26 cellular contexts compared by ENCODE assay signal in genomic region chr4:172095161-172095560, GRCh38.
DNase-seq lines count a peak whose midpoint lies in the region; ATAC-seq, FAIRE-seq and TF ChIP-seq lines count a peak whose summit lies in the region.
"Had no signal": no experiment of that assay in that cellular context is flagged by ENCODE, and none has a peak within 500 bp of the region (broad histone marks: within the 10 kb centered on the region; RNA-seq: fewer than 3 reads in every experiment).

No MANE protein-coding gene starts in this region.

- no peak overlapping the region for H3K23ac ChIP-seq in H1 (ENCODE audit: insufficient read length)

- H4K5ac ChIP-seq in H1 (ENCODE audit: insufficient read length, low read depth, low read length): no peak overlapping the region

- H3K23me2 ChIP-seq in H1 (ENCODE audit: low read depth, low read length): no peaks in the 10 kb centered on the region

- no peaks in the 10 kb centered on the region for H3K27me3 ChIP-seq in H1 (replicated peaks in 1 of 4; ENCODE audit: control insufficient read depth in 3 of 4, extremely low read depth in 1 of 4, insufficient read depth in 3 of 4, low read length in 3 of 4)
- no peaks in the 10 kb centered on the region for H3K27me3 ChIP-seq in hepatocyte
- H3K27me3 ChIP-seq: MG63, ovary, tibial nerve had no signal

- no peak overlapping the region for H2BK120ac ChIP-seq in H1 (replicated peaks; ENCODE audit: low read depth, low read length)

- H3K4ac ChIP-seq in H1 (replicated peaks; ENCODE audit: insufficient read length, low read depth, low read length): no peak overlapping the region

- POLR2A ChIA-PET in H1 (lab: Charles Lee; ENCODE audit: partially characterized antibody): interaction anchor here (0.6 kb wide), 1 partner anchor 147 kb away, joined by 3 read pairs; no protein-coding TSS in a partner anchor

- H3K27ac ChIP-seq in H1 (ENCODE audit: low read depth, low read length) (no peak overlapping the region), hepatocyte (no peak overlapping the region)
- H3K27ac ChIP-seq: coronary artery, epithelial cell of prostate, KMS-11, ovary, tibial nerve had no signal

- no peaks in the 10 kb centered on the region for H3K79me1 ChIP-seq in H1 (ENCODE audit: low read depth, low read length)

- peak; percentile 61 for DNase-seq in DMS153 treated with DMSO at 0.1 percent for 48 hours (lab: John Stamatoyannopoulos, UW; ENCODE audit: unreplicated experiment)
- peak; percentile 85 for DNase-seq in NCI-H146 (lab: John Stamatoyannopoulos, UW)
- peak; percentile 94 for DNase-seq in NCI-H748 (lab: John Stamatoyannopoulos, UW; ENCODE audit: unreplicated experiment)
- DNase-seq in H1 (ENCODE audit: low read depth in 1 of 2, low spot score in 2 of 2): no peak
- no peak for DNase-seq in hepatocyte (ENCODE audit: low spot score)
- no peak for DNase-seq in immature natural killer cell
- DNase-seq: activated CD4-positive, alpha-beta T cell treated with anti-CD3 and anti-CD28 coated beads, Interleukin-2, amount 10 ng/mL, durations not matched to agents 7 days and 5 days; activated gamma-delta T cell; activated naive CD8-positive, alpha-beta T cell treated with anti-CD3 and anti-CD28 coated beads for 36 hours; activated T-cell treated with anti-CD3 and anti-CD28 coated beads, Interleukin-2, amount 50 U/mL, for 24 hours; Caco-2; effector CD8-positive, alpha-beta T cell; H9; MG63; NCI-H82; nephron progenitor cell; ovary; RPMI8226; stimulated activated CD4-positive, alpha-beta T cell treated with anti-CD3 and anti-CD28 coated beads, Interleukin-15, amount 100 ng/mL, for 24 hours had no signal

- no peak overlapping the region for H3K27ac Mint-ChIP-seq in immature natural killer cell
- H3K27ac Mint-ChIP-seq: activated CD4-positive, alpha-beta T cell treated with anti-CD3 and anti-CD28 coated beads, Interleukin-2, amount 10 ng/mL, durations not matched to agents 7 days and 5 days; activated naive CD8-positive, alpha-beta T cell treated with anti-CD3 and anti-CD28 coated beads for 36 hours; activated T-cell treated with anti-CD3 and anti-CD28 coated beads, Interleukin-2, amount 50 U/mL, for 24 hours; nephron progenitor cell; stimulated activated effector memory CD8-positive, alpha-beta T cell treated with anti-CD3 and anti-CD28 coated beads, Interleukin-12 subunit alpha, Interleukin-12 subunit beta, amount 100 ng/mL, for 72 hours had no signal

- no peak for FAIRE-seq in H1 (lab: Jason Lieb, UNC)
- FAIRE-seq: GM19239 had no signal

- peak overlapping the region; percentile 89 for H2AFZ ChIP-seq in H1 (ENCODE audit: low read length)
- H2AFZ ChIP-seq in hepatocyte: no peak overlapping the region

- no peak overlapping the region for H2BK5ac ChIP-seq in H1 (ENCODE audit: low read depth, low read length)

- H3K4me1 ChIP-seq in H1 (replicated peaks in 1 of 4; ENCODE audit: control insufficient read depth in 3 of 4, insufficient read depth in 4 of 4, low read length in 3 of 4) (0 out of 7 replicates have a peak, but pooled peaks cover 0 to 1% (median 0%) of the 10 kb centered on the region in 4 experiments), hepatocyte (ENCODE audit: insufficient read depth) (no peaks in the 10 kb centered on the region)
- H3K4me1 ChIP-seq: Caco-2 had no signal

- H3K79me2 ChIP-seq in H1 (ENCODE audit: control insufficient read depth in 1 of 2, insufficient read depth in 2 of 2, low read length in 2 of 2): no peaks in the 10 kb centered on the region
- no peaks in the 10 kb centered on the region for H3K79me2 ChIP-seq in hepatocyte

- no peak for TF ChIP-seq POLR2A in H1 (IDR thresholded peaks at IDR 0.05; ENCODE audit: control extremely low read depth in 1 of 2, low read depth in 2 of 2, low read length in 2 of 2)

- H3K56ac ChIP-seq in H1 (replicated peaks; ENCODE audit: insufficient read length, low read depth, low read length): no peak overlapping the region

- H3K4me3 ChIP-seq in H1 (ENCODE audit: extremely low read depth in 1 of 4, insufficient read depth in 2 of 4, low read depth in 3 of 4, low read length in 4 of 4) (no peak overlapping the region), hepatocyte (no peak overlapping the region)
- H3K4me3 ChIP-seq: coronary artery, MG63, ovary, tibial nerve had no signal

- H3K36me3 ChIP-seq in H1 (ENCODE audit: control insufficient read depth in 2 of 4, insufficient read depth in 4 of 4, low read length in 3 of 4) (no peaks in the 10 kb centered on the region), hepatocyte (replicated peaks; ENCODE audit: insufficient read depth, low read depth) (no peaks in the 10 kb centered on the region)
- H3K36me3 ChIP-seq: MG63, ovary, tibial nerve had no signal

- no peaks in the 10 kb centered on the region for H4K20me1 ChIP-seq in H1 (replicated peaks in 1 of 2; ENCODE audit: control insufficient read depth in 1 of 2, insufficient read depth in 2 of 2, low read length in 2 of 2)
- H4K20me1 ChIP-seq in hepatocyte (ENCODE audit: insufficient read depth, poor library complexity, severe bottlenecking): no peaks in the 10 kb centered on the region

- 69% methylated on average over 4 of the region's 4 CpGs; no CpG with 5 or more reads in 1 of the 2 experiments for WGBS in H1 (ENCODE audit: extremely low coverage in 1 of 2, insufficient coverage in 1 of 2, insufficient read length in 1 of 2, insufficient replicate concordance in 2 of 2, low coverage in 1 of 2, low lambda C conversion rate in 2 of 2, missing lambda C conversion rate in 1 of 2), 2 experiments
- WGBS in hepatocyte (ENCODE audit: low lambda C conversion rate, missing lambda C conversion rate): 62% methylated on average over 4 of the region's 4 CpGs

- H3K36me3 Mint-ChIP-seq in immature natural killer cell: no peaks in the 10 kb centered on the region
- H3K36me3 Mint-ChIP-seq: activated naive CD8-positive, alpha-beta T cell treated with anti-CD3 and anti-CD28 coated beads for 36 hours; stimulated activated effector memory CD8-positive, alpha-beta T cell treated with anti-CD3 and anti-CD28 coated beads, Interleukin-12 subunit alpha, Interleukin-12 subunit beta, amount 100 ng/mL, for 72 hours had no signal

- peaks cover 0 to 2% (median 0%) of the 10 kb centered on the region in 3 donors for H3K27me3 Mint-ChIP-seq in immature natural killer cell (ENCODE audit: low read depth in 3 of 3)
- H3K27me3 Mint-ChIP-seq: activated CD4-positive, alpha-beta T cell treated with anti-CD3 and anti-CD28 coated beads, Interleukin-2, amount 10 ng/mL, durations not matched to agents 7 days and 5 days; activated naive CD8-positive, alpha-beta T cell treated with anti-CD3 and anti-CD28 coated beads for 36 hours; activated T-cell treated with anti-CD3 and anti-CD28 coated beads, Interleukin-2, amount 50 U/mL, for 24 hours had no signal

- H3K18ac ChIP-seq in H1 (ENCODE audit: extremely low read depth, low read length): no peak overlapping the region

- 0 out of 7 replicates have a peak overlapping the region, but pooled peaks of 1 of the 4 experiments have one; percentile 11 for H3K9ac ChIP-seq in H1 (replicated peaks in 1 of 4; ENCODE audit: extremely low read depth in 1 of 4, low read depth in 3 of 4, low read length in 3 of 4)
- H3K9ac ChIP-seq: KMS-11 had no signal

- H2AK5ac ChIP-seq in H1 (ENCODE audit: low read depth, low read length): no peak overlapping the region

- TF ChIP-seq RAD21 in H1 (IDR thresholded peaks at IDR 0.05 in 1 of 2, conservative IDR thresholded peaks at IDR 0.05 in 1 of 2; ENCODE audit: low read depth in 2 of 2, low read length in 2 of 2): no peak

- CTCF ChIA-PET in H1 (lab: Charles Lee; ENCODE audit: partially characterized antibody): interaction anchor here (0.7 to 1.6 kb wide), 2 partner anchors 282 to 1835 kb away, joined by 3 read pairs; no protein-coding TSS in a partner anchor

- no peak overlapping the region for H4K8ac ChIP-seq in H1 (ENCODE audit: extremely low read depth, insufficient read depth, low read length)

- H2BK15ac ChIP-seq in H1 (ENCODE audit: low read length): no peak overlapping the region

- H3K4me2 ChIP-seq in H1 (ENCODE audit: insufficient read depth in 1 of 2, low read depth in 2 of 2, low read length in 2 of 2): no peak overlapping the region
- no peak overlapping the region for H3K4me2 ChIP-seq in hepatocyte
- H3K4me2 ChIP-seq: KMS-11 had no signal

- H2BK12ac ChIP-seq in H1 (ENCODE audit: low read depth, low read length): no peak overlapping the region

- H3K4me3 Mint-ChIP-seq in immature natural killer cell: no peak overlapping the region
- H3K4me3 Mint-ChIP-seq: activated CD4-positive, alpha-beta T cell treated with anti-CD3 and anti-CD28 coated beads, Interleukin-2, amount 10 ng/mL, durations not matched to agents 7 days and 5 days; activated naive CD8-positive, alpha-beta T cell treated with anti-CD3 and anti-CD28 coated beads for 36 hours; activated T-cell treated with anti-CD3 and anti-CD28 coated beads, Interleukin-2, amount 50 U/mL, for 24 hours; H9; nephron progenitor cell; stimulated activated effector memory CD8-positive, alpha-beta T cell treated with anti-CD3 and anti-CD28 coated beads, Interleukin-12 subunit alpha, Interleukin-12 subunit beta, amount 100 ng/mL, for 72 hours had no signal

- no peak overlapping the region for H2BK20ac ChIP-seq in H1 (ENCODE audit: low read length)

- no peak for TF ChIP-seq EP300 in H1 (IDR thresholded peaks at IDR 0.05; ENCODE audit: borderline replicate concordance in 1 of 2, low read depth in 2 of 2, low read length in 2 of 2)

- H3K4me1 Mint-ChIP-seq in immature natural killer cell: no peaks in the 10 kb centered on the region
- H3K4me1 Mint-ChIP-seq: activated CD4-positive, alpha-beta T cell treated with anti-CD3 and anti-CD28 coated beads, Interleukin-2, amount 10 ng/mL, durations not matched to agents 7 days and 5 days; activated naive CD8-positive, alpha-beta T cell treated with anti-CD3 and anti-CD28 coated beads for 36 hours; nephron progenitor cell; stimulated activated effector memory CD8-positive, alpha-beta T cell treated with anti-CD3 and anti-CD28 coated beads, Interleukin-12 subunit alpha, Interleukin-12 subunit beta, amount 100 ng/mL, for 72 hours had no signal

- H3K9me3 ChIP-seq in H1 (ENCODE audit: insufficient read depth in 2 of 2, low read depth in 1 of 2, low read length in 1 of 2) (no peaks in the 10 kb centered on the region), hepatocyte (ENCODE audit: low read depth) (no peaks in the 10 kb centered on the region)
- H3K9me3 ChIP-seq: Caco-2, MG63, ovary, tibial nerve had no signal

- no peak overlapping the region for H4K91ac ChIP-seq in H1 (replicated peaks; ENCODE audit: insufficient read length, low read length)

- ATAC-seq in GM19455 (IDR thresholded peaks at IDR 0.05; ENCODE audit: unreplicated experiment): no peak
- ATAC-seq: stimulated activated effector memory CD8-positive, alpha-beta T cell treated with anti-CD3 and anti-CD28 coated beads, Interleukin-12 subunit alpha, Interleukin-12 subunit beta, amount 100 ng/mL, for 72 hours had no signal

- no peaks in the 10 kb centered on the region for H3K9me2 ChIP-seq in hepatocyte (replicated peaks; ENCODE audit: insufficient read depth)

- H3K9me3 Mint-ChIP-seq in immature natural killer cell: peaks cover 2 to 45% (median 22%) of the 10 kb centered on the region in 6 donors
- H3K9me3 Mint-ChIP-seq: H9, nephron progenitor cell had no signal

- H3K14ac ChIP-seq in H1 (ENCODE audit: insufficient read length): no peak overlapping the region

- no peak for TF ChIP-seq CTCF in H1 (IDR thresholded peaks at IDR 0.05; ENCODE audit: control extremely low read depth in 1 of 3, insufficient read depth in 1 of 3, low read depth in 1 of 3, low read length in 3 of 3)
- no peak for TF ChIP-seq CTCF in hepatocyte (IDR thresholded peaks at IDR 0.05; ENCODE audit: poor library complexity)

Comparison
In these comparisons a context has a peak if more than half of its experiments do, and no peak if none do; other contexts are left out.
1. DNase-seq: peak in DMS153 treated with DMSO at 0.1 percent for 48 hours (single experiment), NCI-H146 (single experiment) and NCI-H748 (single experiment); none in H1 (0 of 2), hepatocyte (single experiment) and immature natural killer cell (0 of 3).